In genomic region chr5:123708074-123708806, GRCh38 we compare ENCODE assay signal across 12 cellular contexts.
A peak's percentile ranks its signal among the peaks of the same experiment; 100 is the strongest.
DNase-seq lines count a peak whose midpoint lies in the region; TF ChIP-seq lines count a peak whose summit lies in the region.
"Had no signal": no experiment of that assay in that cellular context is flagged by ENCODE, and none has a peak within 500 bp of the region (broad histone marks: within the 10 kb centered on the region; RNA-seq: fewer than 3 reads in every experiment).

No MANE protein-coding gene starts in this region.

- H3K4me1 ChIP-seq in mesenchymal stem cell (ENCODE audit: control insufficient read depth, insufficient read depth, low read depth, low read length) = peaks cover 2% of the 10 kb centered on the region

- H3K36me3 Mint-ChIP-seq in T-helper 2 cell treated with Interferon-gamma antibody and Interleukin-4, amounts not matched to agents 5 μg/mL and 100 μg/mL, for 36 hours (ENCODE audit: low read depth) = no peaks in the 10 kb centered on the region

- no peak overlapping the region for H2BK15ac ChIP-seq in mesenchymal stem cell (ENCODE audit: low read depth, poor library complexity, severe bottlenecking)

- H4K8ac ChIP-seq in mesenchymal stem cell (ENCODE audit: low read length) = no peak overlapping the region

- no peak overlapping the region for H3K4me3 Mint-ChIP-seq in T-helper 2 cell treated with Interferon-gamma antibody and Interleukin-4, amounts not matched to agents 5 μg/mL and 100 μg/mL, for 36 hours
- H3K4me3 Mint-ChIP-seq: activated CD4-positive, alpha-beta T cell treated with anti-CD3 and anti-CD28 coated beads, Interleukin-2, amount 10 ng/mL, durations not matched to agents 24 days and 14 days had no signal

- no peak overlapping the region for H3K4me2 ChIP-seq in mesenchymal stem cell (ENCODE audit: low read length, poor library complexity, severe bottlenecking)

- peak overlapping the region; percentile 1 for H3K27ac ChIP-seq in mesenchymal stem cell (ENCODE audit: low read length, poor library complexity, severe bottlenecking)

- no peaks in the 10 kb centered on the region for H3K79me1 ChIP-seq in mesenchymal stem cell (replicated peaks; ENCODE audit: low read length, poor library complexity, severe bottlenecking)

- H2BK120ac ChIP-seq in mesenchymal stem cell (ENCODE audit: low read depth, low read length) = no peak overlapping the region

- no peak overlapping the region for H2BK5ac ChIP-seq in mesenchymal stem cell (ENCODE audit: low read depth, low read length, poor library complexity, severe bottlenecking)

- no peak overlapping the region for H4K91ac ChIP-seq in mesenchymal stem cell (ENCODE audit: low read length)

- H3K23ac ChIP-seq in mesenchymal stem cell (ENCODE audit: low read length in 2 of 2) = no peak overlapping the region

- H3K9me3 Mint-ChIP-seq in T-helper 2 cell treated with Interferon-gamma antibody and Interleukin-4, amounts not matched to agents 5 μg/mL and 100 μg/mL, for 36 hours = no peaks in the 10 kb centered on the region
- H3K9me3 Mint-ChIP-seq: activated CD4-positive, alpha-beta T cell treated with anti-CD3 and anti-CD28 coated beads, Interleukin-2, amount 10 ng/mL, durations not matched to agents 24 days and 14 days had no signal

- H3K9ac ChIP-seq in mesenchymal stem cell (ENCODE audit: low read length) = peak overlapping the region; percentile 39

- no peak overlapping the region for H3K14ac ChIP-seq in mesenchymal stem cell (ENCODE audit: low read length in 2 of 2)

- no peaks in the 10 kb centered on the region for H3K27me3 ChIP-seq in mesenchymal stem cell (ENCODE audit: control insufficient read depth in 1 of 2, insufficient read depth in 1 of 2, low read length in 2 of 2)

- H3K4me3 ChIP-seq in choroid plexus epithelial cell (ENCODE audit: low read depth, low read length) = no peak overlapping the region
- no peak overlapping the region for H3K4me3 ChIP-seq in mesenchymal stem cell (ENCODE audit: insufficient read depth in 1 of 2, low read depth in 1 of 2, low read length in 2 of 2)
- H3K4me3 ChIP-seq: GM12878 had no signal

- H2AFZ ChIP-seq in mesenchymal stem cell (ENCODE audit: low read depth, low read length) = no peak overlapping the region

- no peaks in the 10 kb centered on the region for H3K4me1 Mint-ChIP-seq in T-helper 2 cell treated with Interferon-gamma antibody and Interleukin-4, amounts not matched to agents 5 μg/mL and 100 μg/mL, for 36 hours (ENCODE audit: low read depth)
- H3K4me1 Mint-ChIP-seq: activated CD4-positive, alpha-beta T cell treated with anti-CD3 and anti-CD28 coated beads, Interleukin-2, amount 10 ng/mL, durations not matched to agents 24 days and 14 days had no signal

- no peaks in the 10 kb centered on the region for H3K27me3 Mint-ChIP-seq in T-helper 2 cell treated with Interferon-gamma antibody and Interleukin-4, amounts not matched to agents 5 μg/mL and 100 μg/mL, for 36 hours (ENCODE audit: low read depth)
- H3K27me3 Mint-ChIP-seq: activated CD4-positive, alpha-beta T cell treated with anti-CD3 and anti-CD28 coated beads, Interleukin-2, amount 10 ng/mL, durations not matched to agents 24 days and 14 days had no signal

- H2BK12ac ChIP-seq in mesenchymal stem cell (ENCODE audit: low read length in 2 of 2) = no peak overlapping the region

- 30% methylated on average over 2 of the region's 3 CpGs for WGBS in mesenchymal stem cell

- no peak for TF ChIP-seq CTCF in choroid plexus epithelial cell (conservative IDR thresholded peaks at IDR 0.05; ENCODE audit: low read depth, low read length)

- DNase-seq in COLO829 (ENCODE audit: low spot score) = peak; percentile 54
- DNase-seq in NCI-H226 = peak; percentile 66
- DNase-seq in choroid plexus epithelial cell (ENCODE audit: low read depth) = peak; percentile 75
- DNase-seq in mesenchymal stem cell = no peak
- no peak for DNase-seq in OCI-M1 (lab: John Stamatoyannopoulos, UW)
- DNase-seq in activated gamma-delta T cell treated with Interleukin-2 at 50 U/mL for 16 hours = no peak
- DNase-seq in NCI-H1092 treated with DMSO at 0.1 percent for 48 hours (lab: John Stamatoyannopoulos, UW) = no peak
- DNase-seq in T-helper 2 cell treated with Interferon-gamma antibody and Interleukin-4, amounts not matched to agents 5 μg/mL and 100 μg/mL, for 36 hours (ENCODE audit: low spot score) = no peak
- DNase-seq: activated CD4-positive, alpha-beta T cell treated with anti-CD3 and anti-CD28 coated beads, Interleukin-2, amount 10 ng/mL, durations not matched to agents 24 days and 14 days; activated effector memory CD4-positive, alpha-beta T cell treated with anti-CD3 and anti-CD28 coated beads, Interleukin-2, amount 50 U/mL, for 16 hours; stimulated activated CD4-positive, alpha-beta T cell treated with anti-CD3 and anti-CD28 coated beads, Interleukin-12 subunit alpha, Interleukin-12 subunit beta, amount 100 ng/mL, for 4 hours had no signal

- no peak overlapping the region for H2AK5ac ChIP-seq in mesenchymal stem cell (ENCODE audit: low read length, severe bottlenecking)

- no peak overlapping the region for H3K18ac ChIP-seq in mesenchymal stem cell (ENCODE audit: low read depth in 1 of 2, low read length in 2 of 2)

- no peaks in the 10 kb centered on the region for H3K36me3 ChIP-seq in mesenchymal stem cell (ENCODE audit: control insufficient read depth in 1 of 2, insufficient read depth in 2 of 2, low read depth in 1 of 2, low read length in 2 of 2)

- peaks cover 10% of the 10 kb centered on the region for H3K9me3 ChIP-seq in mesenchymal stem cell (ENCODE audit: control insufficient read depth, low read length)

- no peak overlapping the region for H3K27ac Mint-ChIP-seq in T-helper 2 cell treated with Interferon-gamma antibody and Interleukin-4, amounts not matched to agents 5 μg/mL and 100 μg/mL, for 36 hours
- H3K27ac Mint-ChIP-seq: activated CD4-positive, alpha-beta T cell treated with anti-CD3 and anti-CD28 coated beads, Interleukin-2, amount 10 ng/mL, durations not matched to agents 24 days and 14 days had no signal

- H3K4ac ChIP-seq in mesenchymal stem cell (ENCODE audit: low read depth in 1 of 2, low read length in 2 of 2) = no peak overlapping the region

Comparison
In these comparisons a context has a peak if more than half of its experiments do, and no peak if none do; other contexts are left out.
1. DNase-seq: peak in COLO829 (single experiment), NCI-H226 (single experiment) and choroid plexus epithelial cell (single experiment); none in mesenchymal stem cell (single experiment), OCI-M1 (single experiment), activated gamma-delta T cell treated with Interleukin-2 at 50 U/mL for 16 hours (single experiment), NCI-H1092 treated with DMSO at 0.1 percent for 48 hours (single experiment) and T-helper 2 cell treated with Interferon-gamma antibody and Interleukin-4, amounts not matched to agents 5 μg/mL and 100 μg/mL, for 36 hours (single experiment).